Comparison of ENCODE assay signal across 9 cellular contexts in the genomic region with DNA sequence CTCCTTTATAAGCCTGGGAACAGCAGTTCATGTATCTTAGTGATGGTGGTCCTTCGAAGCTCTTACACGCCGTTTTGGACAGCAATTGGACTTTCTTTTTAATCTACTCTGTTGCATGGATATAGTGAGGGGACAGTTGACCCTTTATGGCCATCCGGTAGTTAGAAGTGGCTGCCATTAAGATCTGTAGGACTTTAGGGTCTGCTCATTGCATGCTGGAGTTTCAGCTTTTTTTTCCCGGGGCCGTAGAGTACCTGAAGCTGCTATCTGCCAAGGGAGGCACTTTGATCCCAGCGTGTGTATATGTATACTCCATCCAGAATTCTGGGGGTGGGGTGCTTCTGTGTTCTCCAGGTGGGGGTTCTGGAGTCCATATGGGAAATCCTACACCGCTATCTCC. TPM values are rescaled to one million over a fixed set of nuclear protein-coding genes. Genes with fewer than 3 reads are reported as not detected.
DNase-seq lines count a peak whose midpoint lies in the region; FAIRE-seq and TF ChIP-seq lines count a peak whose summit lies in the region.
"Had no signal": no experiment of that assay in that cellular context is flagged by ENCODE, and none has a peak within 500 bp of the region (broad histone marks: within the 10 kb centered on the region; RNA-seq: fewer than 3 reads in every experiment).

No MANE protein-coding gene starts in this region.

- H3K4me1 Mint-ChIP-seq in activated naive CD4-positive, alpha-beta T cell treated with anti-CD3 and anti-CD28 coated beads, Interleukin-2, amount 50 U/mL, for 24 hours, result peaks cover 4% of the 10 kb centered on the region
- peaks cover 5% of the 10 kb centered on the region for H3K4me1 Mint-ChIP-seq in activated naive CD4-positive, alpha-beta T cell treated with anti-CD3 and anti-CD28 coated beads, Interleukin-2, amount 10 ng/mL, durations not matched to agents 7 days and 5 days
- H3K4me1 Mint-ChIP-seq in activated T-helper 2 cell treated with anti-CD3 and anti-CD28 coated beads, Interferon-gamma antibody, Interleukin-2, Interleukin-4, amounts not matched to agents 10 μg/mL and 5 μg/mL and 100 μg/mL, durations not matched to agents 14 hours and 24 hours and 36 hours (ENCODE audit: low read depth), result peaks cover 22% of the 10 kb centered on the region

- H3K9ac ChIP-seq in kidney (ENCODE audit: low read length in 2 of 2), result peak overlapping the region in 1 of 2 donors; percentile 63

- H3K27ac ChIP-seq in kidney (ENCODE audit: low read depth in 2 of 2, low read length in 2 of 2) (no peak overlapping the region), stomach (peak overlapping the region in 3 of 5 donors; percentile 94 to 96 (median 94))

- no peaks in the 10 kb centered on the region for H3K9me3 Mint-ChIP-seq in activated naive CD4-positive, alpha-beta T cell treated with anti-CD3 and anti-CD28 coated beads, Interleukin-2, amount 50 U/mL, for 24 hours
- no peaks in the 10 kb centered on the region for H3K9me3 Mint-ChIP-seq in activated naive CD4-positive, alpha-beta T cell treated with anti-CD3 and anti-CD28 coated beads, Interleukin-2, amount 10 ng/mL, durations not matched to agents 7 days and 5 days
- no peaks in the 10 kb centered on the region for H3K9me3 Mint-ChIP-seq in activated T-helper 2 cell treated with anti-CD3 and anti-CD28 coated beads, Interferon-gamma antibody, Interleukin-2, Interleukin-4, amounts not matched to agents 10 μg/mL and 5 μg/mL and 100 μg/mL, durations not matched to agents 14 hours and 24 hours and 36 hours

- H3K4me1 ChIP-seq in kidney (ENCODE audit: control insufficient read depth in 1 of 2, insufficient read depth in 1 of 2, low read depth in 1 of 2, low read length in 2 of 2) (peaks cover 4 to 25% of the 10 kb centered on the region in 2 donors), stomach (peaks cover 36 to 59% (median 49%) of the 10 kb centered on the region in 4 donors)

- DNase-seq in activated naive CD4-positive, alpha-beta T cell treated with anti-CD3 and anti-CD28 coated beads, Interleukin-2, amount 10 ng/mL, durations not matched to agents 7 days and 5 days, result no peak
- no peak for DNase-seq in activated T-helper 2 cell treated with anti-CD3 and anti-CD28 coated beads, Interferon-gamma antibody, Interleukin-2, Interleukin-4, amounts not matched to agents 10 μg/mL and 5 μg/mL and 100 μg/mL, durations not matched to agents 14 hours and 24 hours and 36 hours (ENCODE audit: low spot score)
- DNase-seq in kidney (no peak), stomach (no peak), OCI-M2 (lab: John Stamatoyannopoulos, UW; ENCODE audit: unreplicated experiment) (no peak), NCI-H526 (lab: John Stamatoyannopoulos, UW) (no peak), NCI-H2107 treated with DMSO at 0.1 percent for 48 hours (lab: John Stamatoyannopoulos, UW; ENCODE audit: unreplicated experiment) (no peak)

- TF ChIP-seq POLR2A in stomach (IDR thresholded peaks at IDR 0.05), result no peak

- TF ChIP-seq EP300 in stomach (IDR thresholded peaks at IDR 0.05), result no peak

- H3K27me3 ChIP-seq in stomach, result no peaks in the 10 kb centered on the region
- H3K27me3 ChIP-seq: spleen had no signal

- TF ChIP-seq CTCF in kidney (IDR thresholded peaks at IDR 0.05; ENCODE audit: borderline replicate concordance, extremely low read depth, insufficient read depth) (no peak), stomach (IDR thresholded peaks at IDR 0.05) (no peak)

- H3K4me3 Mint-ChIP-seq in activated naive CD4-positive, alpha-beta T cell treated with anti-CD3 and anti-CD28 coated beads, Interleukin-2, amount 50 U/mL, for 24 hours, result no peak overlapping the region
- H3K4me3 Mint-ChIP-seq in activated naive CD4-positive, alpha-beta T cell treated with anti-CD3 and anti-CD28 coated beads, Interleukin-2, amount 10 ng/mL, durations not matched to agents 7 days and 5 days, result no peak overlapping the region
- H3K4me3 Mint-ChIP-seq in activated T-helper 2 cell treated with anti-CD3 and anti-CD28 coated beads, Interferon-gamma antibody, Interleukin-2, Interleukin-4, amounts not matched to agents 10 μg/mL and 5 μg/mL and 100 μg/mL, durations not matched to agents 14 hours and 24 hours and 36 hours (ENCODE audit: low read depth), result no peak overlapping the region

- CTCF ChIA-PET in activated naive CD4-positive, alpha-beta T cell treated with anti-CD3 and anti-CD28 coated beads, Interleukin-2, amount 10 ng/mL, durations not matched to agents 7 days and 5 days (lab: Charles Lee), result interaction anchor here (0.6 to 9.5 kb wide), 8 partner anchors 13 to 199 kb away, joined by 3 to 120 read pairs (median 4); partner anchors contain the start of gene RNF227

- intact Hi-C loops in activated T-helper 2 cell treated with anti-CD3 and anti-CD28 coated beads, Interferon-gamma antibody, Interleukin-2, Interleukin-4, amounts not matched to agents 10 μg/mL and 5 μg/mL and 100 μg/mL, durations not matched to agents 14 hours and 24 hours and 36 hours (cut with micrococcal nuclease), result loop anchor here (10.0 kb wide), 1 partner anchor 196 kb away; no protein-coding TSS in a partner anchor
- intact Hi-C loops in kidney (cut with DNase I) (no loop called here), stomach (cut with DNase I; ENCODE audit: low total_unique reads) (loop anchor here (10.0 kb wide), 1 partner anchor 114 kb away; no protein-coding TSS in a partner anchor)

- H3K27me3 Mint-ChIP-seq in activated naive CD4-positive, alpha-beta T cell treated with anti-CD3 and anti-CD28 coated beads, Interleukin-2, amount 50 U/mL, for 24 hours, result no peaks in the 10 kb centered on the region
- no peaks in the 10 kb centered on the region for H3K27me3 Mint-ChIP-seq in activated naive CD4-positive, alpha-beta T cell treated with anti-CD3 and anti-CD28 coated beads, Interleukin-2, amount 10 ng/mL, durations not matched to agents 7 days and 5 days
- H3K27me3 Mint-ChIP-seq in activated T-helper 2 cell treated with anti-CD3 and anti-CD28 coated beads, Interferon-gamma antibody, Interleukin-2, Interleukin-4, amounts not matched to agents 10 μg/mL and 5 μg/mL and 100 μg/mL, durations not matched to agents 14 hours and 24 hours and 36 hours (ENCODE audit: low read depth), result no peaks in the 10 kb centered on the region

- H3K27ac Mint-ChIP-seq in activated naive CD4-positive, alpha-beta T cell treated with anti-CD3 and anti-CD28 coated beads, Interleukin-2, amount 50 U/mL, for 24 hours, result peak overlapping the region; percentile 13
- no peak overlapping the region for H3K27ac Mint-ChIP-seq in activated naive CD4-positive, alpha-beta T cell treated with anti-CD3 and anti-CD28 coated beads, Interleukin-2, amount 10 ng/mL, durations not matched to agents 7 days and 5 days
- peak overlapping the region; percentile 25 for H3K27ac Mint-ChIP-seq in activated T-helper 2 cell treated with anti-CD3 and anti-CD28 coated beads, Interferon-gamma antibody, Interleukin-2, Interleukin-4, amounts not matched to agents 10 μg/mL and 5 μg/mL and 100 μg/mL, durations not matched to agents 14 hours and 24 hours and 36 hours

- H3K36me3 Mint-ChIP-seq in activated naive CD4-positive, alpha-beta T cell treated with anti-CD3 and anti-CD28 coated beads, Interleukin-2, amount 50 U/mL, for 24 hours, result peaks cover 12% of the 10 kb centered on the region
- peaks cover 5% of the 10 kb centered on the region for H3K36me3 Mint-ChIP-seq in activated naive CD4-positive, alpha-beta T cell treated with anti-CD3 and anti-CD28 coated beads, Interleukin-2, amount 10 ng/mL, durations not matched to agents 7 days and 5 days
- peaks cover 40% of the 10 kb centered on the region for H3K36me3 Mint-ChIP-seq in activated T-helper 2 cell treated with anti-CD3 and anti-CD28 coated beads, Interferon-gamma antibody, Interleukin-2, Interleukin-4, amounts not matched to agents 10 μg/mL and 5 μg/mL and 100 μg/mL, durations not matched to agents 14 hours and 24 hours and 36 hours (ENCODE audit: low read depth)

- no peaks in the 10 kb centered on the region for H3K9me3 ChIP-seq in kidney (ENCODE audit: control insufficient read depth in 1 of 2, low read length in 2 of 2)
- no peaks in the 10 kb centered on the region for H3K9me3 ChIP-seq in stomach
- H3K9me3 ChIP-seq: spleen had no signal

- FAIRE-seq in kidney (lab: Jason Lieb, UNC), result no peak

- H3K4me3 ChIP-seq in kidney (ENCODE audit: low read length in 2 of 2), result peak overlapping the region; percentile 73 to 79
- H3K4me3 ChIP-seq in stomach, result peak overlapping the region; percentile 64 to 77 (median 68)

- H3K36me3 ChIP-seq in kidney (ENCODE audit: control insufficient read depth in 1 of 2, insufficient read depth in 2 of 2, low read length in 2 of 2) (peaks cover 0 to 2% of the 10 kb centered on the region in 2 donors), stomach (peaks cover under 1 to 35% (median 25%) of the 10 kb centered on the region in 4 donors)

- WGBS in stomach, 5 donors, result 69 to 80% (median 75%) methylated on average over 8 of the region's 8 CpGs

RNA-seq across cellular contexts. Expression of gene CYB5D1, which starts 1.2 kb away (rescaled TPM):
- 8.8 and 10.5 TPM in 2 replicates for total RNA-seq in activated T-helper 2 cell treated with anti-CD3 and anti-CD28 coated beads, Interferon-gamma antibody, Interleukin-2, Interleukin-4, amounts not matched to agents 10 μg/mL and 5 μg/mL and 100 μg/mL, durations not matched to agents 14 hours and 24 hours and 36 hours
- 20.4 TPM for total RNA-seq in kidney
- polyA plus RNA-seq in kidney (ENCODE audit: insufficient read depth, low read depth, low replicate concordance), result 14.3 TPM
- 10 to 100 TPM in 1 of 5 donors, 1 to 10 TPM in 3, not detected in 1; 1.8 to 12.0 (median 3.3) TPM for total RNA-seq in stomach
- polyA plus RNA-seq in stomach, result 1 to 10 TPM; 4.9 to 9.0 (median 5.3) TPM

RNA-seq across cellular contexts. Expression of gene NAA38, which starts 1.7 kb away (rescaled TPM):
- total RNA-seq in activated T-helper 2 cell treated with anti-CD3 and anti-CD28 coated beads, Interferon-gamma antibody, Interleukin-2, Interleukin-4, amounts not matched to agents 10 μg/mL and 5 μg/mL and 100 μg/mL, durations not matched to agents 14 hours and 24 hours and 36 hours, result 52.6 and 53.0 TPM in 2 replicates
- 69.6 TPM for total RNA-seq in kidney
- 246 TPM for polyA plus RNA-seq in kidney (ENCODE audit: insufficient read depth, low read depth, low replicate concordance)
- 100 to 1,000 TPM in 2 of 5 donors, 10 to 100 TPM in 3; 42.0 to 281 (median 94.5) TPM for total RNA-seq in stomach
- polyA plus RNA-seq in stomach, result 100 to 1,000 TPM; 131 to 153 (median 151) TPM

RNA-seq across cellular contexts. Expression of gene TMEM88, which starts 4.2 kb away (rescaled TPM):
- total RNA-seq in activated T-helper 2 cell treated with anti-CD3 and anti-CD28 coated beads, Interferon-gamma antibody, Interleukin-2, Interleukin-4, amounts not matched to agents 10 μg/mL and 5 μg/mL and 100 μg/mL, durations not matched to agents 14 hours and 24 hours and 36 hours, result 4.1 and 6.1 TPM in 2 replicates
- total RNA-seq in kidney, result 17.6 TPM
- 59.8 TPM for polyA plus RNA-seq in kidney (ENCODE audit: insufficient read depth, low read depth, low replicate concordance)
- 1 to 10 TPM in 3 of 5 donors, not detected in 2; 1.8 to 3.8 (median 3.5) TPM for total RNA-seq in stomach
- 10 to 100 TPM; 17.0 to 36.0 (median 17.4) TPM for polyA plus RNA-seq in stomach

RNA-seq across cellular contexts. Expression of gene KDM6B, which starts 25.0 kb away (rescaled TPM):
- total RNA-seq in activated T-helper 2 cell treated with anti-CD3 and anti-CD28 coated beads, Interferon-gamma antibody, Interleukin-2, Interleukin-4, amounts not matched to agents 10 μg/mL and 5 μg/mL and 100 μg/mL, durations not matched to agents 14 hours and 24 hours and 36 hours, result 96.0 and 99.6 TPM in 2 replicates
- total RNA-seq in kidney, result 32.3 TPM
- 3.9 TPM for polyA plus RNA-seq in kidney (ENCODE audit: insufficient read depth, low read depth, low replicate concordance)
- total RNA-seq in stomach, result 10 to 100 TPM in 4 of 5 donors, 1 to 10 TPM in 1; 7.5 to 27.2 (median 12.9) TPM
- 1 to 10 TPM; 4.6 to 9.6 (median 6.0) TPM for polyA plus RNA-seq in stomach

RNA-seq across cellular contexts. Expression of gene CHD3, which starts 29.6 kb away (rescaled TPM):
- 158 and 164 TPM in 2 replicates for total RNA-seq in activated T-helper 2 cell treated with anti-CD3 and anti-CD28 coated beads, Interferon-gamma antibody, Interleukin-2, Interleukin-4, amounts not matched to agents 10 μg/mL and 5 μg/mL and 100 μg/mL, durations not matched to agents 14 hours and 24 hours and 36 hours
- total RNA-seq in kidney, result 94.6 TPM
- polyA plus RNA-seq in kidney (ENCODE audit: insufficient read depth, low read depth, low replicate concordance), result 41.5 TPM
- 100 to 1,000 TPM in 1 of 5 donors, 10 to 100 TPM in 4; 43.0 to 190 (median 60.7) TPM for total RNA-seq in stomach
- polyA plus RNA-seq in stomach, result 10 to 100 TPM; 51.9 to 97.3 (median 69.1) TPM

Comparison
In these comparisons a context has a peak if more than half of its experiments do, and no peak if none do; other contexts are left out.
1. H3K27ac ChIP-seq: peak in stomach (3 of 5); none in kidney (0 of 2).